In the genomic region with DNA sequence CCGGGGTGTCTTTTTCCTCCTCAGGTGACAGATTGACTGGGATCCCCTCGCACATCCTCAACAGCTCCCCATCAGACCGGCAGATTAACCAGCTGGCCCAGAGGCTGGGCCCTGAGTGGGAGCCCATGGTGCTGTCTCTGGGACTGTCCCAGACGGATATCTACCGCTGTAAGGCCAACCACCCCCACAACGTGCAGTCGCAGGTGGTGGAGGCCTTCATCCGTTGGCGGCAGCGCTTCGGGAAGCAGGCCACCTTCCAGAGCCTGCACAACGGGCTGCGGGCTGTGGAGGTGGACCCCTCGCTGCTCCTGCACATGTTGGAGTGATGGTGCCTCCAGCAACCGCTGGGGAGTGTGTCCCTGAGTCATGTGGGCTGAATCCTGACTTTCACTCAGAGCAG, we compare ENCODE assay signal across 1 cellular context.
TF ChIP-seq lines count a peak whose summit lies in the region.

No MANE protein-coding gene starts in this region.

TF ChIP-seq in GM23338, 12 proteins besides CTCF, POLR2A, EP300 and RAD21:
- TF ChIP-seq, protein P1, sequence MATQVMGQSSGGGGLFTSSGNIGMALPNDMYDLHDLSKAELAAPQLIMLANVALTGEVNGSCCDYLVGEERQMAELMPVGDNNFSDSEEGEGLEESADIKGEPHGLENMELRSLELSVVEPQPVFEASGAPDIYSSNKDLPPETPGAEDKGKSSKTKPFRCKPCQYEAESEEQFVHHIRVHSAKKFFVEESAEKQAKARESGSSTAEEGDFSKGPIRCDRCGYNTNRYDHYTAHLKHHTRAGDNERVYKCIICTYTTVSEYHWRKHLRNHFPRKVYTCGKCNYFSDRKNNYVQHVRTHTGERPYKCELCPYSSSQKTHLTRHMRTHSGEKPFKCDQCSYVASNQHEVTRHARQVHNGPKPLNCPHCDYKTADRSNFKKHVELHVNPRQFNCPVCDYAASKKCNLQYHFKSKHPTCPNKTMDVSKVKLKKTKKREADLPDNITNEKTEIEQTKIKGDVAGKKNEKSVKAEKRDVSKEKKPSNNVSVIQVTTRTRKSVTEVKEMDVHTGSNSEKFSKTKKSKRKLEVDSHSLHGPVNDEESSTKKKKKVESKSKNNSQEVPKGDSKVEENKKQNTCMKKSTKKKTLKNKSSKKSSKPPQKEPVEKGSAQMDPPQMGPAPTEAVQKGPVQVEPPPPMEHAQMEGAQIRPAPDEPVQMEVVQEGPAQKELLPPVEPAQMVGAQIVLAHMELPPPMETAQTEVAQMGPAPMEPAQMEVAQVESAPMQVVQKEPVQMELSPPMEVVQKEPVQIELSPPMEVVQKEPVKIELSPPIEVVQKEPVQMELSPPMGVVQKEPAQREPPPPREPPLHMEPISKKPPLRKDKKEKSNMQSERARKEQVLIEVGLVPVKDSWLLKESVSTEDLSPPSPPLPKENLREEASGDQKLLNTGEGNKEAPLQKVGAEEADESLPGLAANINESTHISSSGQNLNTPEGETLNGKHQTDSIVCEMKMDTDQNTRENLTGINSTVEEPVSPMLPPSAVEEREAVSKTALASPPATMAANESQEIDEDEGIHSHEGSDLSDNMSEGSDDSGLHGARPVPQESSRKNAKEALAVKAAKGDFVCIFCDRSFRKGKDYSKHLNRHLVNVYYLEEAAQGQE (IDR thresholded peaks at IDR 0.05; ENCODE audit: unreplicated experiment), result no peak
- TF ChIP-seq ZNF114 (CRISPR knock-in tag; IDR thresholded peaks at IDR 0.05) (no peak), ZNF331 (CRISPR knock-in tag; IDR thresholded peaks at IDR 0.05; ENCODE audit: low read depth) (no peak), NANOG (IDR thresholded peaks at IDR 0.05; ENCODE audit: borderline replicate concordance) (no peak), JUNB (IDR thresholded peaks at IDR 0.05; ENCODE audit: unreplicated experiment) (no peak), EZH2phosphoT487 (IDR thresholded peaks at IDR 0.05; ENCODE audit: unreplicated experiment) (no peak), STAT1 (IDR thresholded peaks at IDR 0.05; ENCODE audit: unreplicated experiment) (no peak), ETS1 (IDR thresholded peaks at IDR 0.05) (no peak), POLR2AphosphoS5 (IDR thresholded peaks at IDR 0.05; ENCODE audit: low read depth) (no peak), CREB1 (CRISPR knock-in tag; IDR thresholded peaks at IDR 0.05; ENCODE audit: low read depth) (no peak), ZNF462 (CRISPR knock-in tag; IDR thresholded peaks at IDR 0.05) (no peak), EZH2 (IDR thresholded peaks at IDR 0.05; ENCODE audit: low read depth, unreplicated experiment) (no peak)
